In the genomic region with DNA sequence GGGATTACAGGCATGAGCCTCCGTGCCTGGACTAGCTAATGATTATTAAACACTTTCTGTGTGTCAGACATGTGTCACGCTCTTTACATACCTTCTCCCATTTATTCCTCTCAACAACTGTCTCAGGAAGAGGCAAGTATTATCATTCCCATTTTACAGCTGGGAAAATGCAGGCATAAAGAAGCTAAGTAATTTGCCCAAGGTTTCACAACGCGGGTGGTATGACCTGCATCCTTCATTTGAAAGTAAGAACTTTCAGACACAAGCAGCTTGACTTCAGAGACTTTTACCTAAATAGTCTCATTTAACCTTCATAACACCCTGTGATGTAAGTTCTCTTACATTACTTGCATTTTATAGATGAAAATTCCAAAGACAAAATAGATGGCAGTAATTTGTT, we compare ENCODE assay signal across 13 cellular contexts. TPM values are rescaled to one million over a fixed set of nuclear protein-coding genes. Genes with fewer than 3 reads are reported as not detected.
A peak's percentile ranks its signal among the peaks of the same experiment; 100 is the strongest.
DNase-seq lines count a peak whose midpoint lies in the region; ATAC-seq and TF ChIP-seq lines count a peak whose summit lies in the region.
"Had no signal": no experiment of that assay in that cellular context is flagged by ENCODE, and none has a peak within 500 bp of the region (broad histone marks: within the 10 kb centered on the region; RNA-seq: fewer than 3 reads in every experiment).

No MANE protein-coding gene starts in this region.

- H3K9ac ChIP-seq in subcutaneous abdominal adipose tissue (ENCODE audit: low read length in 5 of 5): peak overlapping the region in 2 of 5 donors; percentile 62 to 77
- no peak overlapping the region for H3K9ac ChIP-seq in PC-3 (ENCODE audit: low read length)
- H3K9ac ChIP-seq: parathyroid adenoma had no signal

- H3K27me3 ChIP-seq in esophagus squamous epithelium (no peaks in the 10 kb centered on the region), subcutaneous abdominal adipose tissue (ENCODE audit: control insufficient read depth in 5 of 5, insufficient read depth in 4 of 5, low read length in 5 of 5) (peaks cover 0 to 3% (median 0%) of the 10 kb centered on the region in 5 donors), PC-3 (ENCODE audit: low read length) (peaks cover 7% of the 10 kb centered on the region; the same call in 1 of the 2 replicates), foreskin keratinocyte (no peaks in the 10 kb centered on the region)

- H3K9me2 ChIP-seq in OCI-LY7 (ENCODE audit: insufficient read depth, low read length): no peaks in the 10 kb centered on the region
- no peaks in the 10 kb centered on the region for H3K9me2 ChIP-seq in PC-3 (replicated peaks; ENCODE audit: low read length)

- POLR2A ChIA-PET in activated CD4-positive, alpha-beta T cell treated with anti-CD3 and anti-CD28 coated beads, Interleukin-2, amount 10 ng/mL, durations not matched to agents 7 days and 5 days (lab: Charles Lee): no interaction called here
- POLR2A ChIA-PET in OCI-LY7 (lab: Charles Lee): interaction anchor here (1.5 to 1.9 kb wide), 4 partner anchors 9 to 344 kb away, joined by 4 to 9 read pairs (median 6); no protein-coding TSS in a partner anchor
- POLR2A ChIA-PET in PC-3 (lab: Charles Lee; ENCODE audit: unreplicated experiment): no interaction called here

- H3K9me3 ChIP-seq in OCI-LY7 (ENCODE audit: low read length) (no peaks in the 10 kb centered on the region), esophagus squamous epithelium (no peaks in the 10 kb centered on the region), subcutaneous abdominal adipose tissue (ENCODE audit: control insufficient read depth in 5 of 5, low read length in 5 of 5) (no peaks in the 10 kb centered on the region), PC-3 (ENCODE audit: low read length) (no peaks in the 10 kb centered on the region)

- BruUV-seq in OCI-LY7 (replicated peaks; lab: Mats Ljungman, UMichigan) (no TSS peak), PC-3 (replicated peaks; lab: Mats Ljungman, UMichigan) (no TSS peak)

- no peak overlapping the region for H3K27ac ChIP-seq in OCI-LY7 (ENCODE audit: low read depth, low read length, poor library complexity, severe bottlenecking)
- H3K27ac ChIP-seq in esophagus squamous epithelium: peak overlapping the region in 3 of 4 donors; percentile 83 to 86 (median 84)
- peak overlapping the region; percentile 67 for H3K27ac ChIP-seq in subcutaneous abdominal adipose tissue (ENCODE audit: low read depth, low read length)
- H3K27ac ChIP-seq in PC-3 (ENCODE audit: low read length): no peak overlapping the region
- no peak overlapping the region for H3K27ac ChIP-seq in foreskin keratinocyte
- H3K27ac ChIP-seq: parathyroid adenoma had no signal

- CTCF ChIA-PET in activated CD4-positive, alpha-beta T cell treated with anti-CD3 and anti-CD28 coated beads, Interleukin-2, amount 10 ng/mL, durations not matched to agents 7 days and 5 days (lab: Charles Lee): interaction anchor here (0.9 to 2.9 kb wide), 7 partner anchors 9 to 344 kb away, joined by 3 to 16 read pairs (median 3); no protein-coding TSS in a partner anchor
- CTCF ChIA-PET in OCI-LY7 (lab: Charles Lee; ENCODE audit: unreplicated experiment) (interaction anchor here (0.8 to 1.3 kb wide), 4 partner anchors 11 to 177 kb away, joined by 3 to 5 read pairs (median 4); no protein-coding TSS in a partner anchor), PC-3 (lab: Charles Lee) (interaction anchor here (0.6 to 1.5 kb wide), 2 partner anchors 38 to 176 kb away, joined by 3 to 9 read pairs; no protein-coding TSS in a partner anchor)

- peak overlapping the region; percentile 76 for H3K4me3 Mint-ChIP-seq in activated CD4-positive, alpha-beta T cell treated with anti-CD3 and anti-CD28 coated beads, Interleukin-2, amount 10 ng/mL, durations not matched to agents 7 days and 5 days

- H3K27ac Mint-ChIP-seq in activated CD4-positive, alpha-beta T cell treated with anti-CD3 and anti-CD28 coated beads, Interleukin-2, amount 10 ng/mL, durations not matched to agents 7 days and 5 days: no peak overlapping the region

- no peaks in the 10 kb centered on the region for H3K27me3 Mint-ChIP-seq in activated CD4-positive, alpha-beta T cell treated with anti-CD3 and anti-CD28 coated beads, Interleukin-2, amount 10 ng/mL, durations not matched to agents 7 days and 5 days
- H3K27me3 Mint-ChIP-seq: stimulated activated naive CD8-positive, alpha-beta T cell treated with anti-CD3 and anti-CD28 coated beads, Interleukin-15, amount 100 ng/mL, for 72 hours had no signal

- H2AFZ ChIP-seq in OCI-LY7 (ENCODE audit: low read length) (peak overlapping the region; percentile 71; the same call in 1 of the 2 replicates), PC-3 (ENCODE audit: low read length) (no peak overlapping the region)

- H3K4me2 ChIP-seq in OCI-LY7 (ENCODE audit: low read length) (peak overlapping the region; percentile 59), PC-3 (ENCODE audit: low read length) (no peak overlapping the region)

- whole genome bisulfite sequencing in esophagus squamous epithelium, 2 donors: 75 to 78% methylated on average over 4 of the region's 4 CpGs

- no peaks in the 10 kb centered on the region for H3K36me3 ChIP-seq in OCI-LY7 (ENCODE audit: insufficient read depth, low read length)
- no peaks in the 10 kb centered on the region for H3K36me3 ChIP-seq in esophagus squamous epithelium
- H3K36me3 ChIP-seq in subcutaneous abdominal adipose tissue (ENCODE audit: control insufficient read depth in 5 of 5, insufficient read depth in 5 of 5, low read length in 5 of 5): peaks cover 0 to 3% (median 0%) of the 10 kb centered on the region in 5 donors
- no peaks in the 10 kb centered on the region for H3K36me3 ChIP-seq in PC-3 (ENCODE audit: low read depth, low read length)

- no peak for TF ChIP-seq POLR2A in esophagus squamous epithelium (IDR thresholded peaks at IDR 0.05)

- no peaks in the 10 kb centered on the region for H3K9me3 Mint-ChIP-seq in activated CD4-positive, alpha-beta T cell treated with anti-CD3 and anti-CD28 coated beads, Interleukin-2, amount 10 ng/mL, durations not matched to agents 7 days and 5 days
- H3K9me3 Mint-ChIP-seq: stimulated activated naive CD8-positive, alpha-beta T cell treated with anti-CD3 and anti-CD28 coated beads, Interleukin-15, amount 100 ng/mL, for 72 hours had no signal

- H4K20me1 ChIP-seq in OCI-LY7 (ENCODE audit: insufficient read depth, low read length) (no peaks in the 10 kb centered on the region), PC-3 (ENCODE audit: low read length) (no peaks in the 10 kb centered on the region)

- no peak for DNase-seq in activated CD4-positive, alpha-beta T cell treated with anti-CD3 and anti-CD28 coated beads, Interleukin-2, amount 10 ng/mL, durations not matched to agents 7 days and 5 days
- DNase-seq in activated CD4-positive, alpha-beta T cell treated with anti-CD3 and anti-CD28 coated beads for 4 hours: no peak
- DNase-seq in OCI-LY7 (ENCODE audit: low spot score) (no peak), esophagus squamous epithelium (lab: John Stamatoyannopoulos, UW) (no peak), PC-3 (no peak), foreskin fibroblast (no peak), foreskin keratinocyte (no peak)
- DNase-seq: NCI-H1105 treated with DMSO at 0.1 percent for 48 hours; NCI-H446 treated with DMSO at 0.1 percent for 48 hours; stimulated activated CD4-positive, alpha-beta T cell treated with anti-CD3 and anti-CD28 coated beads, Interleukin-4, amount 100 ng/mL, for 1 hour had no signal

- H3K4me1 ChIP-seq in OCI-LY7 (ENCODE audit: insufficient read depth, low read length, poor library complexity, severe bottlenecking) (peaks cover 18% of the 10 kb centered on the region), esophagus squamous epithelium (peaks cover 0 to 53% (median 9%) of the 10 kb centered on the region in 3 donors), subcutaneous abdominal adipose tissue (ENCODE audit: control insufficient read depth in 5 of 5, insufficient read depth in 5 of 5, low read length in 5 of 5) (peaks cover 19 to 43% (median 25%) of the 10 kb centered on the region in 5 donors), PC-3 (ENCODE audit: insufficient read depth, low read length) (no peaks in the 10 kb centered on the region), foreskin keratinocyte (peaks cover 9% of the 10 kb centered on the region)
- H3K4me1 ChIP-seq: parathyroid adenoma had no signal

- TF ChIP-seq CTCF in OCI-LY7 (conservative IDR thresholded peaks at IDR 0.05; ENCODE audit: low read length) (no peak), esophagus squamous epithelium (IDR thresholded peaks at IDR 0.05) (no peak), PC-3 (conservative IDR thresholded peaks at IDR 0.05; ENCODE audit: low read depth, low read length) (no peak), foreskin fibroblast (IDR thresholded peaks at IDR 0.05; ENCODE audit: low read depth, low read length) (no peak), foreskin keratinocyte (conservative IDR thresholded peaks at IDR 0.05) (no peak)

- no peaks in the 10 kb centered on the region for H3F3A ChIP-seq in PC-3 (ENCODE audit: low read length, unreplicated experiment)

- no peaks in the 10 kb centered on the region for H3K36me3 Mint-ChIP-seq in activated CD4-positive, alpha-beta T cell treated with anti-CD3 and anti-CD28 coated beads, Interleukin-2, amount 10 ng/mL, durations not matched to agents 7 days and 5 days (ENCODE audit: low read depth)

- intact Hi-C loops in OCI-LY7 (cut with micrococcal nuclease; ENCODE audit: unreplicated experiment): loop anchor here (5.0 kb wide), 1 partner anchor 344 kb away; no protein-coding TSS in a partner anchor
- intact Hi-C loops in esophagus squamous epithelium (cut with DNase I): no loop called here
- intact Hi-C loops in PC-3 (cut with micrococcal nuclease): loop anchor here (5.0 kb wide), 3 partner anchors 39 to 104 kb away; a partner anchor contains a TSS

- H3K4me3 ChIP-seq in OCI-LY7 (ENCODE audit: low read depth, low read length, poor library complexity, severe bottlenecking): no peak overlapping the region
- no peak overlapping the region for H3K4me3 ChIP-seq in esophagus squamous epithelium
- H3K4me3 ChIP-seq in subcutaneous abdominal adipose tissue (ENCODE audit: low read depth in 1 of 5, low read length in 5 of 5): no peak overlapping the region
- no peak overlapping the region for H3K4me3 ChIP-seq in PC-3 (ENCODE audit: low read length)
- H3K4me3 ChIP-seq in foreskin fibroblast (ENCODE audit: low read depth in 1 of 2, low read length in 2 of 2): no peak overlapping the region

- ATAC-seq in PC-3: no peak
- no peak for ATAC-seq in foreskin keratinocyte

- H3K79me2 ChIP-seq in OCI-LY7 (ENCODE audit: insufficient read depth, low read depth, low read length): 0 out of 2 replicates have a peak, but pooled peaks cover 6% of the 10 kb centered on the region
- no peaks in the 10 kb centered on the region for H3K79me2 ChIP-seq in PC-3 (ENCODE audit: low read length)
- H3K79me2 ChIP-seq: parathyroid adenoma had no signal

- H3K4me1 Mint-ChIP-seq in activated CD4-positive, alpha-beta T cell treated with anti-CD3 and anti-CD28 coated beads, Interleukin-2, amount 10 ng/mL, durations not matched to agents 7 days and 5 days: peaks cover 30% of the 10 kb centered on the region

RNA-seq across cellular contexts. Expression of a gene that starts 1.0 kb away (rescaled TPM):
- total RNA-seq in activated CD4-positive, alpha-beta T cell treated with anti-CD3 and anti-CD28 coated beads, Interleukin-2, amount 10 ng/mL, durations not matched to agents 7 days and 5 days: 1 to 10 TPM; 1.5 to 2.2 TPM
- 3.0 and 4.0 TPM in 2 replicates for total RNA-seq in OCI-LY7 (2014; rRNA removed; shearing (Covaris generic))
- total RNA-seq in OCI-LY7 (2022): 3.6 and 3.9 TPM in 2 replicates
- total RNA-seq in esophagus squamous epithelium: 1 to 10 TPM; 2.1 to 6.1 (median 4.0) TPM
- total RNA-seq in PC-3 (2014; rRNA removed): 0.84 and 1.6 TPM in 2 replicates
- 4.7 and 4.8 TPM in 2 replicates for total RNA-seq in foreskin keratinocyte
- 0.56 and 0.59 TPM in 2 replicates for polyA plus RNA-seq in foreskin keratinocyte

RNA-seq across cellular contexts. Expression of a gene that starts 40.5 kb away (rescaled TPM):
- total RNA-seq in activated CD4-positive, alpha-beta T cell treated with anti-CD3 and anti-CD28 coated beads, Interleukin-2, amount 10 ng/mL, durations not matched to agents 7 days and 5 days: 10 to 100 TPM; 43.2 to 48.3 TPM
- 31.0 and 34.0 TPM in 2 replicates for total RNA-seq in OCI-LY7 (2014; rRNA removed; shearing (Covaris generic))
- total RNA-seq in OCI-LY7 (2022) (35.0 and 42.1 TPM in 2 replicates), esophagus squamous epithelium (10 to 100 TPM; 27.4 to 92.1 (median 50.6) TPM), PC-3 (2014; rRNA removed) (125 and 134 TPM in 2 replicates), foreskin keratinocyte (98.4 and 117 TPM in 2 replicates)
- polyA plus RNA-seq in foreskin keratinocyte: 94.9 and 98.7 TPM in 2 replicates

Comparison
In these comparisons a context has a peak if more than half of its experiments do, and no peak if none do; other contexts are left out.
1. H3K27ac ChIP-seq: peak in esophagus squamous epithelium (3 of 4) and subcutaneous abdominal adipose tissue (single experiment); none in OCI-LY7 (single experiment), PC-3 (single experiment) and foreskin keratinocyte (single experiment).